ENCODE assay signal across 8 cellular contexts in the genomic region with DNA sequence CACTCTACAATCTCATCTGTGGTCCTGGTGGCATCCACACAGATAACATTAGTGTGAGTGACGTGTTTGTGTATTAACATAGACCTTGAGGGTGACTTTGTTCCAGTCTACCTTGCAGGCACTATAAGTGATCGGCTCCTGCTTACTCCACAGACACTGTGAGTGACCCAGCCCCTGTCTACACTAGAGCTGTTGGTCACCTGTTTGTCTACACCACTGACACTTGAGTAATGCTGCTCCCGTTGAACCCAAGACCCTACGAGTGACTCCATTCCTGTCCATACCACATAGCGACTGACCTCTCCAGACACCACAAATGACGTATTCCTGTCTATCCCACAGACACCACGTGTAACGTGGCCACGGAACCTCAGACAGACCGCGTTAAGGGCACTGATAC. TPM values are rescaled to one million over a fixed set of nuclear protein-coding genes. Genes with fewer than 3 reads are reported as not detected.
"Had no signal": no experiment of that assay in that cellular context is flagged by ENCODE, and none has a peak within 500 bp of the region (broad histone marks: within the 10 kb centered on the region; RNA-seq: fewer than 3 reads in every experiment).

No MANE protein-coding gene starts in this region.

RNA-seq across cellular contexts. Expression of gene ARHGEF35, which starts 1.9 kb away (rescaled TPM):
- total RNA-seq: MCF 10A, OCI-LY7, SJCRH30, SK-MEL-5 had no signal

RNA-seq across cellular contexts. Expression of gene CTAGE4, which starts 10.5 kb away (rescaled TPM):
- total RNA-seq: LHCN-M2, OCI-LY7, SJCRH30, SK-MEL-5 had no signal

RNA-seq across cellular contexts. Expression of gene OR2A42, which starts 45.6 kb away (rescaled TPM):
- total RNA-seq: LHCN-M2, MCF 10A, NCI-H460, OCI-LY7, PC-9, Right ventricle myocardium inferior, SJCRH30, SK-MEL-5 had no signal
